ENCODE assay signal across 26 cellular contexts in the genomic region with DNA sequence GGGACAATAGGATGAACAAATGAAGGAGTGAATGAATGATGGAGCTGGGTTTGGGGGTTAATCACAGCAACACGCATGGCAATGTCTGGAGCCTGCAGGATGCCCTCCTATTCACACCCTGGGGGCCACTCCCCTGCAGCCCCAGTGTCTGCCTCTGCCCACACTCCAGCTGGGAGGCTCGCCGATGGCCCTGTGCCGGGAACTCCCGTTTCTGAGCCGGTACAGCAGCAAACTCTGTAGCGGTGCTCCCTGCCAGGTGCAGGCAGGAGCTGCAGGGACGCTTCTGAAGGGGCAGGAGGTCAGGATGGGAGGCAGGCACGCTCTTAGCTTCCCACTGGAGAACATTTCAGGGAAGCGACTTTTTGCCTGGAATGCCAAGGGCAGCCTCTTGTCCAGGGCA. TPM values are rescaled to one million over a fixed set of nuclear protein-coding genes. Genes with fewer than 3 reads are reported as not detected.
A peak's percentile ranks its signal among the peaks of the same experiment; 100 is the strongest.
DNase-seq lines count a peak whose midpoint lies in the region; ATAC-seq, FAIRE-seq and TF ChIP-seq lines count a peak whose summit lies in the region.
"Had no signal": no experiment of that assay in that cellular context is flagged by ENCODE, and none has a peak within 500 bp of the region (broad histone marks: within the 10 kb centered on the region; RNA-seq: fewer than 3 reads in every experiment).

No MANE protein-coding gene starts in this region.

- H4K8ac ChIP-seq in H1 (ENCODE audit: extremely low read depth, insufficient read depth, low read length): no peak overlapping the region

- H3K9ac ChIP-seq in H1 (replicated peaks in 1 of 4; ENCODE audit: extremely low read depth in 1 of 4, low read depth in 3 of 4, low read length in 3 of 4): no peak overlapping the region

- H3K36me3 ChIP-seq in H7 (replicated peaks; ENCODE audit: control insufficient read depth, insufficient read depth, low read length) (no peaks in the 10 kb centered on the region), H1 (ENCODE audit: control insufficient read depth in 2 of 4, insufficient read depth in 4 of 4, low read length in 3 of 4) (no peaks in the 10 kb centered on the region), ovary (no peaks in the 10 kb centered on the region), stomach (no peaks in the 10 kb centered on the region), Caco-2 (ENCODE audit: control insufficient read depth, insufficient read depth, low read length) (no peaks in the 10 kb centered on the region)
- H3K36me3 ChIP-seq: HAP-1 had no signal

- H3K4me1 ChIP-seq in H1 (replicated peaks in 1 of 4; ENCODE audit: control insufficient read depth in 3 of 4, insufficient read depth in 4 of 4, low read length in 3 of 4): peaks cover 2 to 6% (median 4%) of the 10 kb centered on the region in 4 experiments; a peak in 5 of 7 replicates
- H3K4me1 ChIP-seq in ovary (ENCODE audit: insufficient read depth): peaks cover 26% of the 10 kb centered on the region
- peaks cover 12 to 38% (median 26%) of the 10 kb centered on the region in 4 donors for H3K4me1 ChIP-seq in stomach
- H3K4me1 ChIP-seq in Caco-2: peaks cover 15% of the 10 kb centered on the region
- H3K4me1 ChIP-seq: HAP-1 had no signal

- H3K23me2 ChIP-seq in H1 (ENCODE audit: low read depth, low read length): no peaks in the 10 kb centered on the region

- no peak overlapping the region for H2BK12ac ChIP-seq in H1 (ENCODE audit: low read depth, low read length)

- peak overlapping the region; percentile 49 for H3K4ac ChIP-seq in H1 (replicated peaks; ENCODE audit: insufficient read length, low read depth, low read length)

- WGBS in H1 (ENCODE audit: extremely low coverage in 1 of 2, insufficient coverage in 1 of 2, insufficient read length in 1 of 2, insufficient replicate concordance in 2 of 2, low coverage in 1 of 2, low lambda C conversion rate in 2 of 2, missing lambda C conversion rate in 1 of 2), 2 experiments: 93% methylated on average over 8 of the region's 10 CpGs; no CpG with 5 or more reads in 1 of the 2 experiments
- WGBS in ovary, 3 donors: 26 to 28% (median 26%) methylated on average over 10 of the region's 10 CpGs
- WGBS in stomach, 5 donors: 64 to 85% (median 80%) methylated on average over 7 to 10 of the region's 10 CpGs

- H3K4me3 Mint-ChIP-seq in Caco-2 (ENCODE audit: unreplicated experiment): no peak overlapping the region
- H3K4me3 Mint-ChIP-seq: CD8-positive, alpha-beta T cell; HFFc6; IgD-negative memory B cell; T-cell had no signal

- intact Hi-C loops in ovary (cut with DNase I): loop anchor here in 1 of 4 donors (5.0 kb wide), 2 partner anchors 35 to 55 kb away; partner anchors contain the start of gene NCOR2
- intact Hi-C loops in stomach (cut with DNase I; ENCODE audit: low total_unique reads): no loop called here
- intact Hi-C loops in Caco-2 (cut with micrococcal nuclease; ENCODE audit: unreplicated experiment): no loop called here

- H3K36me3 Mint-ChIP-seq in Caco-2 (ENCODE audit: insufficient read depth, unreplicated experiment): no peaks in the 10 kb centered on the region
- H3K36me3 Mint-ChIP-seq: CD8-positive, alpha-beta T cell; T-cell had no signal

- H3K27ac ChIP-seq in H1 (ENCODE audit: low read depth, low read length): no peak overlapping the region
- no peak overlapping the region for H3K27ac ChIP-seq in ovary
- H3K27ac ChIP-seq in stomach: no peak overlapping the region

- H3K79me2 ChIP-seq in H1 (ENCODE audit: control insufficient read depth in 1 of 2, insufficient read depth in 2 of 2, low read length in 2 of 2): no peaks in the 10 kb centered on the region

- H3K27me3 ChIP-seq in H7 (ENCODE audit: control insufficient read depth, insufficient read depth, low read length) (no peaks in the 10 kb centered on the region), H1 (replicated peaks in 1 of 4; ENCODE audit: control insufficient read depth in 3 of 4, extremely low read depth in 1 of 4, insufficient read depth in 3 of 4, low read length in 3 of 4) (no peaks in the 10 kb centered on the region), ovary (no peaks in the 10 kb centered on the region), stomach (no peaks in the 10 kb centered on the region), Caco-2 (replicated peaks; ENCODE audit: control insufficient read depth, insufficient read depth, low read length) (no peaks in the 10 kb centered on the region)

- no peak overlapping the region for H3K27ac Mint-ChIP-seq in Caco-2 (ENCODE audit: unreplicated experiment)
- H3K27ac Mint-ChIP-seq: CD8-positive, alpha-beta T cell; HFFc6; T-cell had no signal

- H3K9me3 Mint-ChIP-seq in Caco-2 (ENCODE audit: unreplicated experiment): peaks cover 8% of the 10 kb centered on the region
- H3K9me3 Mint-ChIP-seq: CD8-positive, alpha-beta T cell; HFFc6; T-cell had no signal

- TF ChIP-seq CTCF in H1 (IDR thresholded peaks at IDR 0.05; ENCODE audit: control extremely low read depth in 1 of 3, insufficient read depth in 1 of 3, low read depth in 1 of 3, low read length in 3 of 3) (no peak), ovary (IDR thresholded peaks at IDR 0.05) (no peak), stomach (IDR thresholded peaks at IDR 0.05) (no peak), Caco-2 (IDR thresholded peaks at IDR 0.05; ENCODE audit: insufficient read depth in 1 of 2, low read depth in 1 of 2, low read length in 1 of 2, severe bottlenecking in 1 of 2, unreplicated experiment in 1 of 2) (no peak)

- no peaks in the 10 kb centered on the region for H3K79me1 ChIP-seq in H1 (ENCODE audit: low read depth, low read length)

- H4K5ac ChIP-seq in H1 (ENCODE audit: insufficient read length, low read depth, low read length): no peak overlapping the region

- ATAC-seq in HG03097 (IDR thresholded peaks at IDR 0.05; ENCODE audit: low FRiP score, unreplicated experiment) (no peak), HG02938 (IDR thresholded peaks at IDR 0.05; ENCODE audit: unreplicated experiment) (no peak)
- ATAC-seq: A549; CD8-positive, alpha-beta T cell; T-cell had no signal

- TF ChIP-seq EP300 in H1 (IDR thresholded peaks at IDR 0.05; ENCODE audit: borderline replicate concordance in 1 of 2, low read depth in 2 of 2, low read length in 2 of 2) (no peak), ovary (IDR thresholded peaks at IDR 0.05) (no peak), stomach (IDR thresholded peaks at IDR 0.05) (no peak)

- no peak for TF ChIP-seq POLR2A in H1 (IDR thresholded peaks at IDR 0.05; ENCODE audit: control extremely low read depth in 1 of 2, low read depth in 2 of 2, low read length in 2 of 2)
- TF ChIP-seq POLR2A in ovary (IDR thresholded peaks at IDR 0.05): no peak
- TF ChIP-seq POLR2A in stomach (IDR thresholded peaks at IDR 0.05): no peak

- no TSS peak for BruUV-seq in Caco-2 (replicated peaks; lab: Mats Ljungman, UMichigan)

- no peak overlapping the region for H3K56ac ChIP-seq in H1 (replicated peaks; ENCODE audit: insufficient read length, low read depth, low read length)

- H3K27me3 Mint-ChIP-seq in Caco-2 (ENCODE audit: insufficient read depth, unreplicated experiment): no peaks in the 10 kb centered on the region
- H3K27me3 Mint-ChIP-seq: T-cell had no signal

- FAIRE-seq in H1 (lab: Jason Lieb, UNC): no peak
- FAIRE-seq: A549, GM12892 had no signal

- H4K91ac ChIP-seq in H1 (replicated peaks; ENCODE audit: insufficient read length, low read length): no peak overlapping the region

- no peaks in the 10 kb centered on the region for H3K4me1 Mint-ChIP-seq in Caco-2 (ENCODE audit: low read depth, unreplicated experiment)
- H3K4me1 Mint-ChIP-seq: IgD-negative memory B cell had no signal

- peak; percentile 44 for DNase-seq in H7
- peak; percentile 24 for DNase-seq in RPMI8226
- no peak for DNase-seq in H1 (ENCODE audit: low read depth in 1 of 2, low spot score in 2 of 2)
- peak in 3 of 5 donors; percentile 54 to 73 (median 61) for DNase-seq in ovary
- DNase-seq in stomach: no peak
- no peak for DNase-seq in Caco-2
- DNase-seq: C1 segment of cervical spinal cord; Calu3; CD8-positive, alpha-beta T cell; DMS153; DND-41; HFFc6; NCI-H1092; NCI-H1436; NCI-H187 treated with DMSO at 0.1 percent for 48 hours; NCI-H2171 treated with DMSO at 0.1 percent for 48 hours; NCI-H345; NCI-H510A treated with DMSO at 0.1 percent for 48 hours; SHP77; T-cell had no signal

- no peak overlapping the region for H2AFZ ChIP-seq in H1 (ENCODE audit: low read length)

- CTCF ChIA-PET in H1 (lab: Charles Lee; ENCODE audit: partially characterized antibody): interaction anchor here (1.1 to 1.2 kb wide), 2 partner anchors 14 to 32 kb away, joined by 3 read pairs; no protein-coding TSS in a partner anchor
- CTCF ChIA-PET in Caco-2 (lab: Charles Lee): no interaction called here

- H3K9me3 ChIP-seq in H1 (ENCODE audit: insufficient read depth in 2 of 2, low read depth in 1 of 2, low read length in 1 of 2) (0 out of 4 replicates have a peak, but pooled peaks cover 0 to 2% of the 10 kb centered on the region in 2 experiments), ovary (no peaks in the 10 kb centered on the region), stomach (peaks cover 0 to 4% (median 2%) of the 10 kb centered on the region in 4 donors), Caco-2 (no peaks in the 10 kb centered on the region)
- H3K9me3 ChIP-seq: HAP-1 had no signal

- H2BK20ac ChIP-seq in H1 (ENCODE audit: low read length): no peak overlapping the region

- no peaks in the 10 kb centered on the region for H4K20me1 ChIP-seq in H1 (replicated peaks in 1 of 2; ENCODE audit: control insufficient read depth in 1 of 2, insufficient read depth in 2 of 2, low read length in 2 of 2)

- H3K4me3 ChIP-seq in H7 (ENCODE audit: insufficient read depth, low read depth, low read length) (no peak overlapping the region), H1 (ENCODE audit: extremely low read depth in 1 of 4, insufficient read depth in 2 of 4, low read depth in 3 of 4, low read length in 4 of 4) (no peak overlapping the region), ovary (no peak overlapping the region), stomach (no peak overlapping the region), Caco-2 (ENCODE audit: low read depth, low read length) (no peak overlapping the region)
- H3K4me3 ChIP-seq: A549, HAP-1 had no signal

- no peak overlapping the region for H2BK120ac ChIP-seq in H1 (replicated peaks; ENCODE audit: low read depth, low read length)

- H3K14ac ChIP-seq in H1 (ENCODE audit: insufficient read length): no peak overlapping the region

- POLR2A ChIA-PET in H1 (lab: Charles Lee; ENCODE audit: partially characterized antibody): interaction anchor here (1.0 to 1.5 kb wide), 2 partner anchors 9 to 33 kb away, joined by 3 to 4 read pairs; no protein-coding TSS in a partner anchor
- POLR2A ChIA-PET in Caco-2 (lab: Charles Lee): no interaction called here

- H3K23ac ChIP-seq in H1 (ENCODE audit: insufficient read length): no peak overlapping the region

- no peak overlapping the region for H2BK5ac ChIP-seq in H1 (ENCODE audit: low read depth, low read length)

- no peak overlapping the region for H2AK5ac ChIP-seq in H1 (ENCODE audit: low read depth, low read length)

- no peak overlapping the region for H3K18ac ChIP-seq in H1 (ENCODE audit: extremely low read depth, low read length)

- H2BK15ac ChIP-seq in H1 (ENCODE audit: low read length): peak overlapping the region; percentile 81

- no peak for TF ChIP-seq RAD21 in H1 (IDR thresholded peaks at IDR 0.05 in 1 of 2, conservative IDR thresholded peaks at IDR 0.05 in 1 of 2; ENCODE audit: low read depth in 2 of 2, low read length in 2 of 2)

- H3K4me2 ChIP-seq in H1 (ENCODE audit: insufficient read depth in 1 of 2, low read depth in 2 of 2, low read length in 2 of 2): no peak overlapping the region
- H3K4me2 ChIP-seq: A549 had no signal

RNA-seq across cellular contexts. Expression of gene NCOR2, which starts 55.4 kb away (rescaled TPM):
- total RNA-seq in H7 (2014; rRNA removed; shearing (Covaris generic)): 25.1 and 27.2 TPM in 2 replicates
- total RNA-seq in H1 (2021; fragmentation: NEBNext Ultra II Directional; extraction: Animal tissue kit (Norgen Biotek cat#: 25700)): 275 TPM in 2 replicates
- polyA plus RNA-seq in H1 (2011; rRNA removed) (14.8 and 25.3 TPM in 2 replicates), ovary (100 to 1,000 TPM in 1 of 2 donors, 10 to 100 TPM in 1; 18.2 to 107 TPM), stomach (10 to 100 TPM; 27.2 to 49.6 (median 37.7) TPM)
- 13.5 TPM for polyA plus RNA-seq in H1 (2011; cell fraction: cytosol; rRNA removed)
- 54.3 TPM for polyA plus RNA-seq in H1 (2011; cell fraction: nucleus; rRNA removed)
- 125 to 153 TPM (median 138 TPM) in 4 replicates for polyA plus RNA-seq in H1 (2012, experiment 1 of 2)
- polyA plus RNA-seq in H1 (2012, experiment 2 of 2): 70.3 TPM
- 103 TPM for polyA plus RNA-seq in H1 (2013, experiment 1 of 2)
- 111 TPM for polyA plus RNA-seq in H1 (2013, experiment 2 of 2)
- polyA minus RNA-seq in H1 (2011; rRNA and poly(A)+ RNA removed): 28.8 and 30.2 TPM in 2 replicates
- polyA minus RNA-seq in H1 (2011; cell fraction: cytosol; rRNA and poly(A)+ RNA removed): 93.4 TPM
- 81.3 TPM for polyA minus RNA-seq in H1 (2011; cell fraction: nucleus; rRNA and poly(A)+ RNA removed)
- total RNA-seq in ovary (100 to 1,000 TPM in 6 of 7 donors, 10 to 100 TPM in 1; 89.5 to 376 (median 270) TPM), stomach (100 to 1,000 TPM in 4 of 5 donors, 10 to 100 TPM in 1; 61.7 to 292 (median 116) TPM), Caco-2 (2022) (243 and 250 TPM in 2 replicates)

Comparison
In these comparisons a context has a peak if more than half of its experiments do, and no peak if none do; other contexts are left out.
1. DNase-seq: peak in H7 (single experiment), RPMI8226 (single experiment) and ovary (3 of 5); none in H1 (0 of 2), stomach (single experiment) and Caco-2 (0 of 2).